Comparison of ENCODE assay signal across 11 cellular contexts in the genomic region with DNA sequence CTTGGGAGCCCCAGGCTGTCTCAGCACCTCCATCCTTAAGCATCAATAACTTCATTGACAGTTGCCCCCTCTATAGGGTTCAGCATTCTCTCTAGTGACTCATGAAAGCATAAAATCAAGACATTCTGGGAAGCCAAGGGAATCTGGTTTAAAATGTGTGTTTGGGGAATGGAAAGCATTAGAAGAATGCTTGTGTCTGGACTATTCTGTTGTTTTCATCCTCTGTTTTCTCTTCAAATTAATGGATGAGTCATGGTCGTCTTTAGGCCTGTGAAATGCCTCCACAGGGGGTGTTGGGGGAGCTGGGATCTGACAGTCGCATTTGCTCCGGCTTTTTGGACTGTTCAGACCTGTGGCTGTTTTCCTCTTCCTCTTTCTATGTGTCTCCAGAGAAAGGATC.
DNase-seq lines count a peak whose midpoint lies in the region; ATAC-seq, FAIRE-seq and TF ChIP-seq lines count a peak whose summit lies in the region.
"Had no signal": no experiment of that assay in that cellular context is flagged by ENCODE, and none has a peak within 500 bp of the region (broad histone marks: within the 10 kb centered on the region; RNA-seq: fewer than 3 reads in every experiment).

No MANE protein-coding gene starts in this region.

- 57 to 68% methylated on average over 3 of the region's 3 CpGs for WGBS in aorta, 2 donors

- FAIRE-seq in astrocyte (lab: Jason Lieb, UNC) = peak; percentile 87
- FAIRE-seq: colon had no signal

- peak overlapping the region; percentile 94 for H3K27ac Mint-ChIP-seq in astrocyte (ENCODE audit: unreplicated experiment)

- H3K4me3 ChIP-seq in HFF-Myc (replicated peaks; ENCODE audit: low read depth, low read length) (no peak overlapping the region), astrocyte (ENCODE audit: insufficient read depth, low read depth, low read length) (no peak overlapping the region), aorta (ENCODE audit: low read length in 2 of 2) (no peak overlapping the region)

- no peaks in the 10 kb centered on the region for H3K27me3 Mint-ChIP-seq in astrocyte (ENCODE audit: low read depth, unreplicated experiment)

- H3K36me3 ChIP-seq in astrocyte (ENCODE audit: insufficient read depth, low read length) = no peaks in the 10 kb centered on the region
- H3K36me3 ChIP-seq in aorta (ENCODE audit: control insufficient read depth in 1 of 2, insufficient read depth in 2 of 2, low read length in 1 of 2) = no peaks in the 10 kb centered on the region

- TF ChIP-seq CTCF in HFF-Myc (IDR thresholded peaks at IDR 0.05; ENCODE audit: low read depth, low read length, missing control alignments) (no peak), astrocyte (IDR thresholded peaks at IDR 0.05; ENCODE audit: insufficient read depth, low read depth, low read length) (no peak)

- H3K9me3 ChIP-seq in astrocyte (ENCODE audit: insufficient read depth, low read depth, low read length) (no peaks in the 10 kb centered on the region), aorta (ENCODE audit: control insufficient read depth, low read length) (no peaks in the 10 kb centered on the region)

- H3K79me2 ChIP-seq in astrocyte (ENCODE audit: insufficient read depth, low read length) = no peaks in the 10 kb centered on the region

- no peaks in the 10 kb centered on the region for H4K20me1 ChIP-seq in astrocyte (ENCODE audit: insufficient read depth, low read length)

- H2AFZ ChIP-seq in astrocyte (ENCODE audit: low read depth, low read length) = no peak overlapping the region

- H3K4me3 Mint-ChIP-seq in astrocyte (ENCODE audit: unreplicated experiment) = no peak overlapping the region

- peak; percentile 78 for DNase-seq in HFF-Myc (ENCODE audit: extremely low read depth, low read depth)
- DNase-seq in astrocyte (ENCODE audit: low read depth) = peak; percentile 98
- peak; percentile 94 for DNase-seq in iris pigment epithelial cell (ENCODE audit: low read depth)
- no peak for DNase-seq in aorta
- DNase-seq in KG1 (lab: John Stamatoyannopoulos, UW) = no peak
- no peak for DNase-seq in DMS 273 (lab: John Stamatoyannopoulos, UW; ENCODE audit: unreplicated experiment)
- no peak for DNase-seq in NCI-H128 (lab: John Stamatoyannopoulos, UW; ENCODE audit: unreplicated experiment)
- DNase-seq: left cardiac atrium, NCI-H1694 had no signal

- H3K9me3 Mint-ChIP-seq in astrocyte (ENCODE audit: unreplicated experiment) = peaks cover 2% of the 10 kb centered on the region

- peaks cover 86% of the 10 kb centered on the region for H3K4me1 Mint-ChIP-seq in astrocyte (ENCODE audit: low read depth, unreplicated experiment)

- peaks cover 44% of the 10 kb centered on the region for H3K4me1 ChIP-seq in astrocyte (ENCODE audit: insufficient read depth, low read length)
- no peaks in the 10 kb centered on the region for H3K4me1 ChIP-seq in aorta (ENCODE audit: control insufficient read depth in 1 of 2, insufficient read depth in 2 of 2, low read length in 2 of 2)

- H3K27ac ChIP-seq in astrocyte (ENCODE audit: low read depth, low read length) (peak overlapping the region; percentile 67), aorta (ENCODE audit: low read depth in 1 of 2, low read length in 2 of 2) (no peak overlapping the region)
- H3K27ac ChIP-seq: RWPE1 had no signal

- H3K36me3 Mint-ChIP-seq in astrocyte (ENCODE audit: low read depth, unreplicated experiment) = peaks cover 5% of the 10 kb centered on the region

- intact Hi-C loops in aorta (cut with DNase I) = no loop called here

- ATAC-seq in aorta (ENCODE audit: low FRiP score) = peak; percentile 20

- H3K27me3 ChIP-seq in astrocyte (ENCODE audit: insufficient read depth, low read length) = no peaks in the 10 kb centered on the region
- no peaks in the 10 kb centered on the region for H3K27me3 ChIP-seq in aorta (ENCODE audit: control insufficient read depth in 1 of 2, insufficient read depth in 2 of 2, low read length in 1 of 2)

- peak overlapping the region; percentile 66 for H3K4me2 ChIP-seq in astrocyte (ENCODE audit: low read length)

- H3K9ac ChIP-seq in astrocyte (ENCODE audit: low read length) = peak overlapping the region; percentile 52

Comparison
In these comparisons a context has a peak if more than half of its experiments do, and no peak if none do; other contexts are left out.
1. DNase-seq: peak in HFF-Myc (single experiment), astrocyte (single experiment) and iris pigment epithelial cell (single experiment); none in aorta (0 of 2), KG1 (single experiment), DMS 273 (single experiment) and NCI-H128 (single experiment).